ENCODE assay signal across 16 cellular contexts in genomic region chr2:197920581-197921213, GRCh38.
A peak's percentile ranks its signal among the peaks of the same experiment; 100 is the strongest.
DNase-seq lines count a peak whose midpoint lies in the region; ATAC-seq, FAIRE-seq and TF ChIP-seq lines count a peak whose summit lies in the region.
"Had no signal": no experiment of that assay in that cellular context is flagged by ENCODE, and none has a peak within 500 bp of the region (broad histone marks: within the 10 kb centered on the region; RNA-seq: fewer than 3 reads in every experiment).

No MANE protein-coding gene starts in this region.

- H3K4me1 ChIP-seq in HepG2 (ENCODE audit: insufficient read depth, low read length) = no peaks in the 10 kb centered on the region
- H3K4me1 ChIP-seq in right lobe of liver = no peaks in the 10 kb centered on the region
- peaks cover 0 to 32% of the 10 kb centered on the region in 2 experiments; a peak in 3 of 5 replicates for H3K4me1 ChIP-seq in K562 (replicated peaks in 1 of 2; ENCODE audit: control insufficient read depth in 2 of 2, insufficient read depth in 2 of 2, low read length in 2 of 2)
- H3K4me1 ChIP-seq in psoas muscle = peaks cover 37% of the 10 kb centered on the region

- H2AFZ ChIP-seq in HepG2 (ENCODE audit: low read length) (no peak overlapping the region), K562 (ENCODE audit: low read depth, low read length) (no peak overlapping the region)
- H2AFZ ChIP-seq: GM23248 had no signal

- DNase-seq in HepG2 (ENCODE audit: low spot score) = no peak
- no peak for DNase-seq in right lobe of liver
- DNase-seq in K562 (ENCODE audit: extremely low read depth in 1 of 4, low spot score in 3 of 4) = no peak
- no peak for DNase-seq in psoas muscle
- no peak for DNase-seq in NCI-H226
- DNase-seq in RKO (ENCODE audit: low spot score) = no peak
- DNase-seq: ACHN; CD4-positive, CD25-positive, alpha-beta regulatory T cell; DMS53; GF-D8; GM23248 had no signal

- H3K4me3 ChIP-seq in HepG2 (replicated peaks in 1 of 3; ENCODE audit: insufficient read depth in 1 of 3, low read depth in 2 of 3, low read length in 3 of 3) = no peak overlapping the region
- no peak overlapping the region for H3K4me3 ChIP-seq in right lobe of liver
- H3K4me3 ChIP-seq in K562 = no peak overlapping the region
- peak overlapping the region; percentile 7 for H3K4me3 ChIP-seq in psoas muscle
- H3K4me3 ChIP-seq: BLaER1 treated with 17β-estradiol and CSF1 and Interleukin-3, amounts not matched to agents 10 nM and 100 nM; GM23248 had no signal

- H3K36me3 ChIP-seq in HepG2 (replicated peaks in 1 of 2; ENCODE audit: control insufficient read depth in 1 of 2, insufficient read depth in 2 of 2, low read length in 2 of 2) (no peaks in the 10 kb centered on the region), right lobe of liver (no peaks in the 10 kb centered on the region), K562 (ENCODE audit: control insufficient read depth, insufficient read depth, low read length) (peaks cover 3% of the 10 kb centered on the region; the same call in 2 of the 3 replicates), psoas muscle (ENCODE audit: insufficient read depth in 1 of 2, low read depth in 1 of 2) (no peaks in the 10 kb centered on the region)
- H3K36me3 ChIP-seq: BLaER1 treated with 17β-estradiol and CSF1 and Interleukin-3, amounts not matched to agents 10 nM and 100 nM had no signal

- in situ Hi-C loops in HepG2 (cut with HindIII; ENCODE audit: extremely low pct_ligation_motif_present, low pct_unique_long_range_greater_than_20kb) = no loop called here
- in situ Hi-C loops in K562 (cut with MboI) = no loop called here

- H3K27me3 ChIP-seq in HepG2 (ENCODE audit: control insufficient read depth in 1 of 2, insufficient read depth in 2 of 2, low read length in 2 of 2) = no peaks in the 10 kb centered on the region
- H3K27me3 ChIP-seq in right lobe of liver = no peaks in the 10 kb centered on the region
- no peaks in the 10 kb centered on the region for H3K27me3 ChIP-seq in K562 (ENCODE audit: control insufficient read depth in 2 of 2, insufficient read depth in 2 of 2, low read length in 2 of 2)
- no peaks in the 10 kb centered on the region for H3K27me3 ChIP-seq in psoas muscle (ENCODE audit: insufficient read depth in 3 of 3, low read length in 2 of 3)
- H3K27me3 ChIP-seq: BLaER1 treated with 17β-estradiol and CSF1 and Interleukin-3, amounts not matched to agents 10 nM and 100 nM had no signal

- intact Hi-C loops in HepG2 (cut with micrococcal nuclease; ENCODE audit: unreplicated experiment) (no loop called here), right lobe of liver (cut with DNase I) (no loop called here), K562 (cut with micrococcal nuclease) (no loop called here), psoas muscle (cut with DNase I) (no loop called here)

- H3K27ac ChIP-seq in HepG2 (ENCODE audit: extremely low read length, insufficient read depth, low read length) (no peak overlapping the region), right lobe of liver (no peak overlapping the region), K562 (ENCODE audit: extremely low read depth, low read depth, low read length) (no peak overlapping the region; the same call in 2 of the 3 replicates), psoas muscle (peak overlapping the region; percentile 79)
- H3K27ac ChIP-seq: BLaER1 treated with 17β-estradiol and CSF1 and Interleukin-3, amounts not matched to agents 10 nM and 100 nM; GM23248 had no signal

- H3K9me1 ChIP-seq in K562 (ENCODE audit: control insufficient read depth, insufficient read depth, low read length) = no peaks in the 10 kb centered on the region

- TF ChIP-seq POLR2A in HepG2 (IDR thresholded peaks at IDR 0.05; ENCODE audit: insufficient read depth in 1 of 2, low read depth in 2 of 2, low read length in 2 of 2) = no peak
- TF ChIP-seq POLR2A in right lobe of liver (IDR thresholded peaks at IDR 0.05) = no peak
- no peak for TF ChIP-seq POLR2A in K562 (conservative IDR thresholded peaks at IDR 0.05)

- H3K9me3 ChIP-seq in HepG2 (ENCODE audit: low read length) (no peaks in the 10 kb centered on the region), right lobe of liver (no peaks in the 10 kb centered on the region), K562 (replicated peaks; ENCODE audit: control insufficient read depth, insufficient read depth, low read depth, low read length) (no peaks in the 10 kb centered on the region), psoas muscle (no peaks in the 10 kb centered on the region)

- FAIRE-seq in HepG2 (lab: Jason Lieb, UNC) = no peak
- FAIRE-seq in K562 (lab: Jason Lieb, UNC) = no peak
- FAIRE-seq: GM19239, H54 had no signal

- CTCF ChIA-PET in HepG2 (lab: Yijun Ruan, JAX; ENCODE audit: low intra/inter-chr PET ratio, low total read pairs) = no interaction called here
- CTCF ChIA-PET in K562 (lab: Yijun Ruan, JAX; ENCODE audit: low intra/inter-chr PET ratio) = no interaction called here

- TF ChIP-seq EP300 in HepG2 (IDR thresholded peaks at IDR 0.05; ENCODE audit: low read depth in 2 of 2, low read length in 2 of 2) (no peak), HepG2 (CRISPR knock-in tag; IDR thresholded peaks at IDR 0.05; ENCODE audit: borderline replicate concordance) (no peak), K562 (IDR thresholded peaks at IDR 0.05; ENCODE audit: low read length) (no peak)

- ATAC-seq in HepG2 = no peak
- ATAC-seq in right lobe of liver = no peak
- ATAC-seq in K562 = no peak
- peak; percentile 78 to 87 (median 80) for ATAC-seq in psoas muscle
- no peak for ATAC-seq in GM19395 (IDR thresholded peaks at IDR 0.05; ENCODE audit: unreplicated experiment)
- ATAC-seq: HCT116 had no signal

- TF ChIP-seq CTCF in HepG2 (CRISPR knock-in tag; IDR thresholded peaks at IDR 0.05) = no peak
- no peak for TF ChIP-seq CTCF in right lobe of liver (IDR thresholded peaks at IDR 0.05)
- no peak for TF ChIP-seq CTCF in K562 (IDR thresholded peaks at IDR 0.05 in 2 of 3, conservative IDR thresholded peaks at IDR 0.05 in 1 of 3; ENCODE audit: insufficient read depth in 2 of 3, low read depth in 1 of 3, low read length in 3 of 3)
- TF ChIP-seq CTCF in psoas muscle (IDR thresholded peaks at IDR 0.05) = no peak

- H3K4me2 ChIP-seq in HepG2 (ENCODE audit: low read depth, low read length) = no peak overlapping the region
- no peak overlapping the region for H3K4me2 ChIP-seq in K562 (ENCODE audit: insufficient read depth, low read length)
- H3K4me2 ChIP-seq: BLaER1 treated with 17β-estradiol and CSF1 and Interleukin-3, amounts not matched to agents 10 nM and 100 nM had no signal

- POLR2A ChIA-PET in HepG2 (lab: Yijun Ruan, JAX) = no interaction called here
- POLR2A ChIA-PET in K562 (lab: Yijun Ruan, JAX) = interaction anchor here (1.6 kb wide), 1 partner anchor 8 kb away, joined by 4 read pairs; no protein-coding TSS in a partner anchor

- H3K79me2 ChIP-seq in HepG2 (ENCODE audit: insufficient read depth, low read length) = no peaks in the 10 kb centered on the region
- peaks cover 41% of the 10 kb centered on the region; the same call in 2 of the 3 replicates for H3K79me2 ChIP-seq in K562 (ENCODE audit: control insufficient read depth, insufficient read depth, low read length)

- H3K9ac ChIP-seq in HepG2 (ENCODE audit: insufficient read depth, low read depth, low read length) = no peak overlapping the region
- no peak overlapping the region for H3K9ac ChIP-seq in K562 (ENCODE audit: insufficient read depth in 1 of 2, low read depth in 2 of 2, low read length in 2 of 2)
- H3K9ac ChIP-seq: BLaER1 treated with 17β-estradiol and CSF1 and Interleukin-3, amounts not matched to agents 10 nM and 100 nM; GM23248 had no signal

- H4K20me1 ChIP-seq in HepG2 (ENCODE audit: insufficient read depth, low read length) (no peaks in the 10 kb centered on the region), K562 (replicated peaks; ENCODE audit: control insufficient read depth, insufficient read depth, low read length) (no peaks in the 10 kb centered on the region)
- H4K20me1 ChIP-seq: BLaER1 treated with 17β-estradiol and CSF1 and Interleukin-3, amounts not matched to agents 10 nM and 100 nM had no signal

- 27% methylated on average over 5 of the region's 5 CpGs for WGBS in HepG2 (ENCODE audit: low lambda C conversion rate)
- 74% methylated on average over 5 of the region's 5 CpGs for WGBS in right lobe of liver (ENCODE audit: insufficient coverage, low coverage, low lambda C conversion rate, missing lambda C conversion rate)
- WGBS in K562 (ENCODE audit: insufficient coverage, low coverage, missing lambda C conversion rate) = 94% methylated on average over 5 of the region's 5 CpGs
- 36 to 43% (median 38%) methylated on average over 5 of the region's 5 CpGs for WGBS in psoas muscle, 3 donors

- no TSS peak for BruUV-seq in HepG2 (replicated peaks; lab: Mats Ljungman, UMichigan)
- no TSS peak for BruUV-seq in K562 (replicated peaks; lab: Mats Ljungman, UMichigan)

- TF ChIP-seq RAD21 in HepG2 (CRISPR knock-in tag; IDR thresholded peaks at IDR 0.05) (no peak), K562 (CRISPR knock-in tag; conservative IDR thresholded peaks at IDR 0.05 in 1 of 2, IDR thresholded peaks at IDR 0.05 in 1 of 2) (no peak)

TF ChIP-seq in HepG2, 621 proteins besides CTCF, POLR2A, EP300 and RAD21 (continues in another document):
- no peak for TF ChIP-seq NFRKB (IDR thresholded peaks at IDR 0.05)

TF ChIP-seq in K562, 482 proteins besides CTCF, POLR2A, EP300 and RAD21 (continues in another document):
- TF ChIP-seq PBX2 (CRISPR knock-in tag; IDR thresholded peaks at IDR 0.05; ENCODE audit: low read depth) (no peak), PBX2 (tag; conservative IDR thresholded peaks at IDR 0.05; ENCODE audit: low read depth) (0 out of 2 replicates have a peak, but pooled peaks have one; percentile 10), ARNT (IDR thresholded peaks at IDR 0.05) (no peak)

Comparison
In these comparisons a context has a peak if more than half of its experiments do, and no peak if none do; other contexts are left out.
1. ATAC-seq: peak in psoas muscle (4 of 4); none in HepG2 (single experiment), right lobe of liver (0 of 4), K562 (single experiment) and GM19395 (single experiment).
2. Of the 241 proteins assayed by ChIP-seq in both HepG2 and K562: peak only in HepG2: none; only in K562: MAFG and NFIC; in both: none; in neither: 238; mixed calls (peak in some experiments, not most) for 1.